Comparison of ENCODE assay signal across 2 cellular contexts in genomic region chr22:22444007-22444589, GRCh38.
DNase-seq lines count a peak whose midpoint lies in the region; ATAC-seq, FAIRE-seq and TF ChIP-seq lines count a peak whose summit lies in the region.
"Not testable (repeated sequence)": the region's sequence is repeated elsewhere in the genome, so short reads cannot be mapped to it uniquely, and the experiment has no call there.

No MANE protein-coding gene starts in this region.

- H3K4me2 ChIP-seq in K562 (ENCODE audit: insufficient read depth, low read length): not testable (repeated sequence)

- not testable (repeated sequence) for BruUV-seq in K562 (replicated peaks; lab: Mats Ljungman, UMichigan)

- not testable (repeated sequence) for H3K9me1 ChIP-seq in K562 (ENCODE audit: control insufficient read depth, insufficient read depth, low read length)

- not testable (repeated sequence) for H3K9me3 ChIP-seq in K562 (replicated peaks; ENCODE audit: control insufficient read depth, insufficient read depth, low read depth, low read length); kidney (ENCODE audit: control insufficient read depth in 1 of 2, low read length in 2 of 2)

- H3K36me3 ChIP-seq in K562 (ENCODE audit: control insufficient read depth, insufficient read depth, low read length); kidney (ENCODE audit: control insufficient read depth in 1 of 2, insufficient read depth in 2 of 2, low read length in 2 of 2): not testable (repeated sequence)

- intact Hi-C loops in K562 (cut with micrococcal nuclease); kidney (cut with DNase I): not testable (repeated sequence)

- H3K27ac ChIP-seq in K562 (ENCODE audit: extremely low read depth, low read depth, low read length); kidney (ENCODE audit: low read depth in 2 of 2, low read length in 2 of 2): not testable (repeated sequence)

- not testable (repeated sequence) for TF ChIP-seq POLR2A in K562 (conservative IDR thresholded peaks at IDR 0.05)

- not testable (repeated sequence) for H3K79me2 ChIP-seq in K562 (ENCODE audit: control insufficient read depth, insufficient read depth, low read length)

- H3K4me3 ChIP-seq in K562; kidney (ENCODE audit: low read length in 2 of 2): not testable (repeated sequence)

- H4K20me1 ChIP-seq in K562 (replicated peaks; ENCODE audit: control insufficient read depth, insufficient read depth, low read length): not testable (repeated sequence)

- not testable (repeated sequence) for H3K9ac ChIP-seq in K562 (ENCODE audit: insufficient read depth in 1 of 2, low read depth in 2 of 2, low read length in 2 of 2); kidney (ENCODE audit: low read length in 2 of 2)

- WGBS in K562 (ENCODE audit: insufficient coverage, low coverage, missing lambda C conversion rate): 2% methylated on average over 5 of the region's 5 CpGs

- DNase-seq in K562 (ENCODE audit: extremely low read depth in 1 of 4, low spot score in 3 of 4); kidney: not testable (repeated sequence)

- POLR2A ChIA-PET in K562 (lab: Yijun Ruan, JAX): interaction anchor here (0.8 kb wide), 2 partner anchors 15 to 135 kb away, joined by 3 to 7 read pairs; no protein-coding TSS in a partner anchor

- not testable (repeated sequence) for FAIRE-seq in K562 (lab: Jason Lieb, UNC)
- peak; percentile 53 for FAIRE-seq in kidney (lab: Jason Lieb, UNC)

- TF ChIP-seq CTCF in K562 (IDR thresholded peaks at IDR 0.05 in 2 of 3, conservative IDR thresholded peaks at IDR 0.05 in 1 of 3; ENCODE audit: insufficient read depth in 2 of 3, low read depth in 1 of 3, low read length in 3 of 3); kidney (IDR thresholded peaks at IDR 0.05; ENCODE audit: borderline replicate concordance, extremely low read depth, insufficient read depth): not testable (repeated sequence)

- TF ChIP-seq RAD21 in K562 (CRISPR knock-in tag; conservative IDR thresholded peaks at IDR 0.05 in 1 of 2, IDR thresholded peaks at IDR 0.05 in 1 of 2): not testable (repeated sequence)

- H2AFZ ChIP-seq in K562 (ENCODE audit: low read depth, low read length): not testable (repeated sequence)

- not testable (repeated sequence) for ATAC-seq in K562

- peaks cover 25 to 38% of the 10 kb centered on the region in 2 experiments for H3K27me3 ChIP-seq in K562 (ENCODE audit: control insufficient read depth in 2 of 2, insufficient read depth in 2 of 2, low read length in 2 of 2)

- CTCF ChIA-PET in K562 (lab: Yijun Ruan, JAX; ENCODE audit: low intra/inter-chr PET ratio): interaction anchor here (1.2 kb wide), 1 partner anchor 15 kb away, joined by 4 read pairs; no protein-coding TSS in a partner anchor

- not testable (repeated sequence) for TF ChIP-seq EP300 in K562 (IDR thresholded peaks at IDR 0.05; ENCODE audit: low read length)

- not testable (repeated sequence) for H3K4me1 ChIP-seq in K562 (replicated peaks in 1 of 2; ENCODE audit: control insufficient read depth in 2 of 2, insufficient read depth in 2 of 2, low read length in 2 of 2); kidney (ENCODE audit: control insufficient read depth in 1 of 2, insufficient read depth in 1 of 2, low read depth in 1 of 2, low read length in 2 of 2)

- in situ Hi-C loops in K562 (cut with MboI): not testable (repeated sequence)

TF ChIP-seq in K562, 482 proteins besides CTCF, POLR2A, EP300 and RAD21:
- TF ChIP-seq OTX1 (CRISPR knock-in tag; IDR thresholded peaks at IDR 0.05): 0 out of 2 replicates have a peak, but pooled peaks have one; percentile 42
- TF ChIP-seq, protein P1, sequence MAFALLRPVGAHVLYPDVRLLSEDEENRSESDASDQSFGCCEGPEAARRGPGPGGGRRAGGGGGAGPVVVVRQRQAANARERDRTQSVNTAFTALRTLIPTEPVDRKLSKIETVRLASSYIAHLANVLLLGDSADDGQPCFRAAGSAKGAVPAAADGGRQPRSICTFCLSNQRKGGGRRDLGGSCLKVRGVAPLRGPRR (CRISPR knock-in tag; IDR thresholded peaks at IDR 0.05): 0 out of 2 replicates have a peak, but pooled peaks have one; percentile 50
- peak; percentile 22; the same call in 1 of the 2 replicates for TF ChIP-seq ZSCAN32 (CRISPR knock-in tag; IDR thresholded peaks at IDR 0.05)
- peak; percentile 69; the same call in 1 of the 2 replicates for TF ChIP-seq ARID3B (CRISPR knock-in tag; IDR thresholded peaks at IDR 0.05; ENCODE audit: borderline replicate concordance)
- 0 out of 2 replicates have a peak, but pooled peaks have one; percentile 72 for TF ChIP-seq GABPB2 (CRISPR knock-in tag; conservative IDR thresholded peaks at IDR 0.05)
- 0 out of 2 replicates have a peak, but pooled peaks have one; percentile 53 for TF ChIP-seq NR2C2 (CRISPR knock-in tag; IDR thresholded peaks at IDR 0.05)
- not testable (repeated sequence) for TF ChIP-seq NR2C2 (tag; IDR thresholded peaks at IDR 0.05)
- 0 out of 2 replicates have a peak, but pooled peaks have one; percentile 21 for TF ChIP-seq CBX1 (IDR thresholded peaks at IDR 0.05; ENCODE audit: low read depth)
- 0 out of 2 replicates have a peak, but pooled peaks have one; percentile 32 for TF ChIP-seq NFIX (CRISPR knock-in tag; IDR thresholded peaks at IDR 0.05; ENCODE audit: low read depth)
- TF ChIP-seq TAF7 (tag; IDR thresholded peaks at IDR 0.05): 0 out of 2 replicates have a peak, but pooled peaks have one; percentile 12
- TF ChIP-seq PHF20 (IDR thresholded peaks at IDR 0.05; ENCODE audit: partially characterized antibody): peak; percentile 42
- TF ChIP-seq ZNF146 (CRISPR knock-in tag; IDR thresholded peaks at IDR 0.05; ENCODE audit: unreplicated experiment): peak; percentile 96
- peak; percentile 47; the same call in 1 of the 2 replicates for TF ChIP-seq ADNP (tag; IDR thresholded peaks at IDR 0.05)
- TF ChIP-seq, protein P2, sequence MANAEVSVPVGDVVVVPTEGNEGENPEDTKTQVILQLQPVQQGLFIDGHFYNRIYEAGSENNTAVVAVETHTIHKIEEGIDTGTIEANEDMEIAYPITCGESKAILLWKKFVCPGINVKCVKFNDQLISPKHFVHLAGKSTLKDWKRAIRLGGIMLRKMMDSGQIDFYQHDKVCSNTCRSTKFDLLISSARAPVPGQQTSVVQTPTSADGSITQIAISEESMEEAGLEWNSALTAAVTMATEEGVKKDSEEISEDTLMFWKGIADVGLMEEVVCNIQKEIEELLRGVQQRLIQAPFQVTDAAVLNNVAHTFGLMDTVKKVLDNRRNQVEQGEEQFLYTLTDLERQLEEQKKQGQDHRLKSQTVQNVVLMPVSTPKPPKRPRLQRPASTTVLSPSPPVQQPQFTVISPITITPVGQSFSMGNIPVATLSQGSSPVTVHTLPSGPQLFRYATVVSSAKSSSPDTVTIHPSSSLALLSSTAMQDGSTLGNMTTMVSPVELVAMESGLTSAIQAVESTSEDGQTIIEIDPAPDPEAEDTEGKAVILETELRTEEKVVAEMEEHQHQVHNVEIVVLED (CRISPR knock-in tag; IDR thresholded peaks at IDR 0.05): 0 out of 2 replicates have a peak, but pooled peaks have one; percentile 15
- TF ChIP-seq, protein P3, sequence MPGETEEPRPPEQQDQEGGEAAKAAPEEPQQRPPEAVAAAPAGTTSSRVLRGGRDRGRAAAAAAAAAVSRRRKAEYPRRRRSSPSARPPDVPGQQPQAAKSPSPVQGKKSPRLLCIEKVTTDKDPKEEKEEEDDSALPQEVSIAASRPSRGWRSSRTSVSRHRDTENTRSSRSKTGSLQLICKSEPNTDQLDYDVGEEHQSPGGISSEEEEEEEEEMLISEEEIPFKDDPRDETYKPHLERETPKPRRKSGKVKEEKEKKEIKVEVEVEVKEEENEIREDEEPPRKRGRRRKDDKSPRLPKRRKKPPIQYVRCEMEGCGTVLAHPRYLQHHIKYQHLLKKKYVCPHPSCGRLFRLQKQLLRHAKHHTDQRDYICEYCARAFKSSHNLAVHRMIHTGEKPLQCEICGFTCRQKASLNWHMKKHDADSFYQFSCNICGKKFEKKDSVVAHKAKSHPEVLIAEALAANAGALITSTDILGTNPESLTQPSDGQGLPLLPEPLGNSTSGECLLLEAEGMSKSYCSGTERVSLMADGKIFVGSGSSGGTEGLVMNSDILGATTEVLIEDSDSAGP (CRISPR knock-in tag; IDR thresholded peaks at IDR 0.05): 0 out of 2 replicates have a peak, but pooled peaks have one; percentile 25
- TF ChIP-seq ZKSCAN3 (CRISPR knock-in tag; IDR thresholded peaks at IDR 0.05): peak; percentile 40; the same call in 1 of the 2 replicates
- 0 out of 2 replicates have a peak, but pooled peaks have one; percentile 28 for TF ChIP-seq HBP1 (CRISPR knock-in tag; IDR thresholded peaks at IDR 0.05)
- TF ChIP-seq MTF1 (CRISPR knock-in tag; IDR thresholded peaks at IDR 0.05; ENCODE audit: borderline replicate concordance): 0 out of 2 replicates have a peak, but pooled peaks have one; percentile 8
